ENCODE assay signal across 20 cellular contexts in the genomic region with DNA sequence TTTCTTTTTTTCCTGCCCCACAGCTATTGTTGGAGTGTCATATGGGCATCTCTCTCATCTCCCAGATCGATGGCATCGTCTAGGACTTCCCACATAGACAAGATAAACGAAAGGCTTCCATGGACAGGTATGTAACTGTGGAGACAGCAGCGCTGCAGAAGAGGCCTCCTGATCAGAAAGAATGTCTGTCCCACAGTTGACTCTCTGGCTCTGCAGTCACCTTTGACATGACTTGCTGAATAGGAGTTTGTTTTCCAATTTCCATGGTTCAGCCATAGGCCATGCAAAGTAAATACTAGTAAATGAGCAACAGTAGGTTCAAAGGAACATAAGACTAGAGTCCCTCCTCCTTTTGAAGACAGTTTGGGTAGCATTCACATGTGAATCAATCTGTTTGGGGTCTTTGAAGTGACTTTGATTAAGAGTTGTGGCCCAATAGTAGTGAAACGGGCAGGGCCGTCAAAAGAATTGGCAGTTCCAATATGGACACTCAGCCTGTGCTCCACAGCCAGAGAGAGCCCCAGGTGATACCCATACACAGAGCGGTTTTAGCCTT.
A peak's percentile ranks its signal among the peaks of the same experiment; 100 is the strongest.
DNase-seq lines count a peak whose midpoint lies in the region; ATAC-seq and TF ChIP-seq lines count a peak whose summit lies in the region.
"Had no signal": no experiment of that assay in that cellular context is flagged by ENCODE, and none has a peak within 500 bp of the region (broad histone marks: within the 10 kb centered on the region; RNA-seq: fewer than 3 reads in every experiment).

No MANE protein-coding gene starts in this region.

- peak overlapping the region; percentile 49 for H3K27ac Mint-ChIP-seq in CD8-positive, alpha-beta T cell
- H3K27ac Mint-ChIP-seq in nephron progenitor cell: peak overlapping the region; percentile 61
- H3K27ac Mint-ChIP-seq: HFFc6, mesothelial cell of epicardium, neural progenitor cell, T-helper 17 cell had no signal

- H3K27me3 Mint-ChIP-seq in CD8-positive, alpha-beta T cell (ENCODE audit: low read depth): peaks cover 2% of the 10 kb centered on the region
- peaks cover 5% of the 10 kb centered on the region for H3K27me3 Mint-ChIP-seq in nephron progenitor cell (ENCODE audit: low read depth, poor library complexity)
- H3K27me3 Mint-ChIP-seq: T-helper 17 cell had no signal

- H3K9me3 ChIP-seq in CD8-positive, alpha-beta T cell (ENCODE audit: low read length): no peaks in the 10 kb centered on the region
- H3K9me3 ChIP-seq in hepatocyte (ENCODE audit: low read depth) (no peaks in the 10 kb centered on the region), suprapubic skin (no peaks in the 10 kb centered on the region)
- H3K9me3 ChIP-seq: uterus had no signal

- H3K9me2 ChIP-seq in hepatocyte (replicated peaks; ENCODE audit: insufficient read depth): no peaks in the 10 kb centered on the region

- no peak overlapping the region for H3K4me3 ChIP-seq in CD8-positive, alpha-beta T cell (ENCODE audit: low read depth, low read length)
- H3K4me3 ChIP-seq in hepatocyte (no peak overlapping the region), suprapubic skin (no peak overlapping the region)
- H3K4me3 ChIP-seq: coronary artery, neural progenitor cell, uterus had no signal

- TF ChIP-seq POLR2A in suprapubic skin (IDR thresholded peaks at IDR 0.05): no peak

- no peak overlapping the region for H3K4me2 ChIP-seq in hepatocyte
- H3K4me2 ChIP-seq: neural progenitor cell had no signal

- TF ChIP-seq CTCF in CD8-positive, alpha-beta T cell (IDR thresholded peaks at IDR 0.05): no peak
- TF ChIP-seq CTCF in hepatocyte (IDR thresholded peaks at IDR 0.05; ENCODE audit: poor library complexity) (no peak), nephron progenitor cell (IDR thresholded peaks at IDR 0.05) (no peak), suprapubic skin (IDR thresholded peaks at IDR 0.05) (no peak)

- DNase-seq in CD8-positive, alpha-beta T cell: no peak
- DNase-seq in HT-29 (ENCODE audit: low spot score): peak; percentile 44
- peak; percentile 34 for DNase-seq in hepatocyte (ENCODE audit: low spot score)
- DNase-seq in nephron progenitor cell: no peak
- no peak for DNase-seq in activated CD4-positive, CD25-positive, alpha-beta regulatory T cell (lab: John Stamatoyannopoulos, UW)
- no peak for DNase-seq in suprapubic skin (ENCODE audit: low spot score in 2 of 2)
- DNase-seq: activated naive CD4-positive, alpha-beta T cell treated with Interleukin-2 at 50 U/mL for 16 hours; HFFc6; left cardiac atrium; NCI-H1092 treated with DMSO at 0.1 percent for 48 hours; NCI-H2029 treated with DMSO at 0.1 percent for 48 hours; NCI-H446 treated with DMSO at 0.1 percent for 48 hours; posterior cingulate gyrus; T-helper 17 cell; uterus had no signal

- no peak overlapping the region for H3K27ac ChIP-seq in CD8-positive, alpha-beta T cell (ENCODE audit: low read depth, low read length)
- H3K27ac ChIP-seq in hepatocyte (peak overlapping the region; percentile 78), suprapubic skin (no peak overlapping the region)
- H3K27ac ChIP-seq: coronary artery, neural progenitor cell, uterus, VCaP had no signal

- no peaks in the 10 kb centered on the region for H3K36me3 ChIP-seq in CD8-positive, alpha-beta T cell (ENCODE audit: insufficient read depth, low read length)
- no peaks in the 10 kb centered on the region for H3K36me3 ChIP-seq in hepatocyte (replicated peaks; ENCODE audit: insufficient read depth, low read depth)
- H3K36me3 ChIP-seq in suprapubic skin: no peaks in the 10 kb centered on the region
- H3K36me3 ChIP-seq: neural progenitor cell, uterus had no signal

- H3K27me3 ChIP-seq in CD8-positive, alpha-beta T cell (ENCODE audit: insufficient read depth, low read length): no peaks in the 10 kb centered on the region
- H3K27me3 ChIP-seq in hepatocyte (no peaks in the 10 kb centered on the region), suprapubic skin (no peaks in the 10 kb centered on the region)
- H3K27me3 ChIP-seq: neural progenitor cell, uterus had no signal

- H2AFZ ChIP-seq in hepatocyte: no peak overlapping the region
- H2AFZ ChIP-seq: neural progenitor cell had no signal

- no peak for TF ChIP-seq EP300 in suprapubic skin (IDR thresholded peaks at IDR 0.05)

- peaks cover 15% of the 10 kb centered on the region for H3K4me1 ChIP-seq in CD8-positive, alpha-beta T cell (ENCODE audit: insufficient read depth, low read length)
- peaks cover 16% of the 10 kb centered on the region for H3K4me1 ChIP-seq in hepatocyte (ENCODE audit: insufficient read depth)
- no peaks in the 10 kb centered on the region for H3K4me1 ChIP-seq in suprapubic skin
- H3K4me1 ChIP-seq: uterus had no signal

- intact Hi-C loops in CD8-positive, alpha-beta T cell (cut with DNase I, micrococcal nuclease): loop anchor here in 1 of 2 experiments (5.0 kb wide), 1 partner anchor 33 kb away; no protein-coding TSS in a partner anchor

- 81% methylated on average over 7 of the region's 7 CpGs for WGBS in hepatocyte (ENCODE audit: low lambda C conversion rate, missing lambda C conversion rate)
- WGBS in suprapubic skin: 93% methylated on average over 7 of the region's 7 CpGs

- CTCF ChIA-PET in CD8-positive, alpha-beta T cell (lab: Charles Lee): interaction anchor here (0.9 to 6.9 kb wide), 4 partner anchors 10 to 61 kb away, joined by 3 to 49 read pairs (median 8); no protein-coding TSS in a partner anchor

- POLR2A ChIA-PET in CD8-positive, alpha-beta T cell (lab: Charles Lee): no interaction called here

- H3K9me3 Mint-ChIP-seq in CD8-positive, alpha-beta T cell: no peaks in the 10 kb centered on the region
- no peaks in the 10 kb centered on the region for H3K9me3 Mint-ChIP-seq in nephron progenitor cell
- H3K9me3 Mint-ChIP-seq: HFFc6, mesothelial cell of epicardium had no signal

- no peak for ATAC-seq in CD8-positive, alpha-beta T cell
- no peak for ATAC-seq in HG02981 (IDR thresholded peaks at IDR 0.05; ENCODE audit: unreplicated experiment)
- ATAC-seq: left cardiac atrium had no signal

- no peaks in the 10 kb centered on the region for H3K79me2 ChIP-seq in hepatocyte

- peaks cover 21% of the 10 kb centered on the region for H3K4me1 Mint-ChIP-seq in CD8-positive, alpha-beta T cell (ENCODE audit: low read depth)
- H3K4me1 Mint-ChIP-seq in nephron progenitor cell: peaks cover 70% of the 10 kb centered on the region

- H3K4me3 Mint-ChIP-seq in CD8-positive, alpha-beta T cell: no peak overlapping the region
- peak overlapping the region; percentile 6 for H3K4me3 Mint-ChIP-seq in nephron progenitor cell
- H3K4me3 Mint-ChIP-seq: HFFc6, mesothelial cell of epicardium, neural progenitor cell, T-helper 17 cell had no signal

- no peaks in the 10 kb centered on the region for H4K20me1 ChIP-seq in hepatocyte (ENCODE audit: insufficient read depth, poor library complexity, severe bottlenecking)

- H3K36me3 Mint-ChIP-seq in CD8-positive, alpha-beta T cell: no peaks in the 10 kb centered on the region
- H3K36me3 Mint-ChIP-seq in nephron progenitor cell (ENCODE audit: low read depth): no peaks in the 10 kb centered on the region
- H3K36me3 Mint-ChIP-seq: mesothelial cell of epicardium, neural progenitor cell had no signal

Comparison
In these comparisons a context has a peak if more than half of its experiments do, and no peak if none do; other contexts are left out.
1. DNase-seq: peak in HT-29 (single experiment) and hepatocyte (single experiment); none in CD8-positive, alpha-beta T cell (0 of 7), nephron progenitor cell (single experiment), activated CD4-positive, CD25-positive, alpha-beta regulatory T cell (0 of 4) and suprapubic skin (0 of 2).